In the genomic region with DNA sequence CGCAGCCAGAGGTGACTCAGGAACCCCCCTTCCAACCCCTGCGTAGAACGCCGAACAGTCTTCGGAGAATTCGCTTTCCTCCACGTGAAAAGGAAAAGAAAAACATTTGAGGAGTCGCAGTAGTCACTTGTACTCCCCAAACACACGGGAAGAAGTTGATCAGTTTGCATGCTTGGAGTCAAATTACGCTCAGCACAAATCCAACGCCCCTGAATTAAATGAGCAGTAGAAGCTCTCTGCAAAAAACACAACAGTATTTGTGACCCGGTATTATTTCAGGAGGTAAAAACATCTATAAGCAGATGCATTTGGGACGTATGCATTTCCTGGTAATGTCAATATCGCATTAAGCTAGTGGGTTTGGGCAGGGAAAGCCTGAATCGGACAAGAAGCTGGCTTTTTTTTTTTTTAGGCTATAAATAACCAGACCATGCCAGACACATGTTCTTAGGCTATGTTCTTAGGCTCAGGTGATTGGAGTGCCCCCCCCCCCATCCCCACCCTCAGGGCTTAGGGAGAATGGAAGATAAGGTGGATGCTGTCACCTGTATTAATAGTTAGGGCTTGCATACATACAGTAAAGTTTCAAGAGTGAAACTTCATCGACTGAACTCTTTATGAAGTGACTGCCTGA, we compare ENCODE assay signal across 1 cellular context.
TF ChIP-seq lines count a peak whose summit lies in the region.

No MANE protein-coding gene starts in this region.

TF ChIP-seq in HEK293, 187 proteins besides CTCF, POLR2A, EP300 and RAD21 (continued from another document):
- TF ChIP-seq, protein P1, sequence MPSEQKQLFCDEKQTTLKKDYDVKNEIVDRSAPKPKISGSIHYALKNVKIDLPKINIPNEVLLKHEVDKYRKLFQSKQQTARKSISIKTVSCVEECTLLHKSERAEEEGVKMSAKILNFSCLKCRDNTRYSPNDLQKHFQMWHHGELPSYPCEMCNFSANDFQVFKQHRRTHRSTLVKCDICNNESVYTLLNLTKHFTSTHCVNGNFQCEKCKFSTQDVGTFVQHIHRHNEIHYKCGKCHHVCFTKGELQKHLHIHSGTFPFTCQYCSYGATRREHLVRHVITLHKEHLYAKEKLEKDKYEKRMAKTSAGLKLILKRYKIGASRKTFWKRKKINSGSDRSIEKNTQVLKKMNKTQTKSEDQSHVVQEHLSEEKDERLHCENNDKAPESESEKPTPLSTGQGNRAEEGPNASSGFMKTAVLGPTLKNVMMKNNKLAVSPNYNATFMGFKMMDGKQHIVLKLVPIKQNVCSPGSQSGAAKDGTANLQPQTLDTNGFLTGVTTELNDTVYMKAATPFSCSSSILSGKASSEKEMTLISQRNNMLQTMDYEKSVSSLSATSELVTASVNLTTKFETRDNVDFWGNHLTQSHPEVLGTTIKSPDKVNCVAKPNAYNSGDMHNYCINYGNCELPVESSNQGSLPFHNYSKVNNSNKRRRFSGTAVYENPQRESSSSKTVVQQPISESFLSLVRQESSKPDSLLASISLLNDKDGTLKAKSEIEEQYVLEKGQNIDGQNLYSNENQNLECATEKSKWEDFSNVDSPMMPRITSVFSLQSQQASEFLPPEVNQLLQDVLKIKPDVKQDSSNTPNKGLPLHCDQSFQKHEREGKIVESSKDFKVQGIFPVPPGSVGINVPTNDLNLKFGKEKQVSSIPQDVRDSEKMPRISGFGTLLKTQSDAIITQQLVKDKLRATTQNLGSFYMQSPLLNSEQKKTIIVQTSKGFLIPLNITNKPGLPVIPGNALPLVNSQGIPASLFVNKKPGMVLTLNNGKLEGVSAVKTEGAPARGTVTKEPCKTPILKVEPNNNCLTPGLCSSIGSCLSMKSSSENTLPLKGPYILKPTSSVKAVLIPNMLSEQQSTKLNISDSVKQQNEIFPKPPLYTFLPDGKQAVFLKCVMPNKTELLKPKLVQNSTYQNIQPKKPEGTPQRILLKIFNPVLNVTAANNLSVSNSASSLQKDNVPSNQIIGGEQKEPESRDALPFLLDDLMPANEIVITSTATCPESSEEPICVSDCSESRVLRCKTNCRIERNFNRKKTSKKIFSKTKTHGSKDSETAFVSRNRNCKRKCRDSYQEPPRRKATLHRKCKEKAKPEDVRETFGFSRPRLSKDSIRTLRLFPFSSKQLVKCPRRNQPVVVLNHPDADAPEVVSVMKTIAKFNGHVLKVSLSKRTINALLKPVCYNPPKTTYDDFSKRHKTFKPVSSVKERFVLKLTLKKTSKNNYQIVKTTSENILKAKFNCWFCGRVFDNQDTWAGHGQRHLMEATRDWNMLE (tag by site-specific recombination; conservative IDR thresholded peaks at IDR 0.05; ENCODE audit: low read depth) = no peak
- no peak for TF ChIP-seq KLF16 (tag by site-specific recombination; IDR thresholded peaks at IDR 0.05)
- peak; percentile 79 for TF ChIP-seq FEZF1 (tag by site-specific recombination; IDR thresholded peaks at IDR 0.05)
- no peak for TF ChIP-seq ZNF140 (tag by site-specific recombination; IDR thresholded peaks at IDR 0.05)
- TF ChIP-seq SP7 (tag by site-specific recombination; IDR thresholded peaks at IDR 0.05) = no peak
- 0 out of 2 replicates have a peak, but pooled peaks have one; percentile 9 for TF ChIP-seq ZNF10 (tag by site-specific recombination; IDR thresholded peaks at IDR 0.05)
- no peak for TF ChIP-seq ZNF366 (tag by site-specific recombination; conservative IDR thresholded peaks at IDR 0.05)
- TF ChIP-seq ZBTB48 (tag by site-specific recombination; IDR thresholded peaks at IDR 0.05) = peak; percentile 74; the same call in 1 of the 2 replicates
- TF ChIP-seq, protein P2, sequence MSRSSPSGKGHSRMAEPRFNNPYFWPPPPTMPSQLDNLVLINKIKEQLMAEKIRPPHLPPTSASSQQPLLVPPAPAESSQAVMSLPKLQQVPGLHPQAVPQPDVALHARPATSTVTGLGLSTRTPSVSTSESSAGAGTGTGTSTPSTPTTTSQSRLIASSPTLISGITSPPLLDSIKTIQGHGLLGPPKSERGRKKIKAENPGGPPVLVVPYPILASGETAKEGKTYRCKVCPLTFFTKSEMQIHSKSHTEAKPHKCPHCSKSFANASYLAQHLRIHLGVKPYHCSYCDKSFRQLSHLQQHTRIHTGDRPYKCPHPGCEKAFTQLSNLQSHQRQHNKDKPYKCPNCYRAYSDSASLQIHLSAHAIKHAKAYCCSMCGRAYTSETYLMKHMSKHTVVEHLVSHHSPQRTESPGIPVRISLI (tag by site-specific recombination; IDR thresholded peaks at IDR 0.05) = 0 out of 2 replicates have a peak, but pooled peaks have one; percentile 18
- TF ChIP-seq ZNF664 (tag by site-specific recombination; IDR thresholded peaks at IDR 0.05) = peak; percentile 46; the same call in 1 of the 2 replicates
- no peak for TF ChIP-seq ZNF747 (tag by site-specific recombination; IDR thresholded peaks at IDR 0.05)
- peak; percentile 53; the same call in 1 of the 2 replicates for TF ChIP-seq ZNF335 (tag by site-specific recombination; conservative IDR thresholded peaks at IDR 0.05)
- TF ChIP-seq WT1 (tag by site-specific recombination; IDR thresholded peaks at IDR 0.05) = peak; percentile 65
- TF ChIP-seq, protein P3, sequence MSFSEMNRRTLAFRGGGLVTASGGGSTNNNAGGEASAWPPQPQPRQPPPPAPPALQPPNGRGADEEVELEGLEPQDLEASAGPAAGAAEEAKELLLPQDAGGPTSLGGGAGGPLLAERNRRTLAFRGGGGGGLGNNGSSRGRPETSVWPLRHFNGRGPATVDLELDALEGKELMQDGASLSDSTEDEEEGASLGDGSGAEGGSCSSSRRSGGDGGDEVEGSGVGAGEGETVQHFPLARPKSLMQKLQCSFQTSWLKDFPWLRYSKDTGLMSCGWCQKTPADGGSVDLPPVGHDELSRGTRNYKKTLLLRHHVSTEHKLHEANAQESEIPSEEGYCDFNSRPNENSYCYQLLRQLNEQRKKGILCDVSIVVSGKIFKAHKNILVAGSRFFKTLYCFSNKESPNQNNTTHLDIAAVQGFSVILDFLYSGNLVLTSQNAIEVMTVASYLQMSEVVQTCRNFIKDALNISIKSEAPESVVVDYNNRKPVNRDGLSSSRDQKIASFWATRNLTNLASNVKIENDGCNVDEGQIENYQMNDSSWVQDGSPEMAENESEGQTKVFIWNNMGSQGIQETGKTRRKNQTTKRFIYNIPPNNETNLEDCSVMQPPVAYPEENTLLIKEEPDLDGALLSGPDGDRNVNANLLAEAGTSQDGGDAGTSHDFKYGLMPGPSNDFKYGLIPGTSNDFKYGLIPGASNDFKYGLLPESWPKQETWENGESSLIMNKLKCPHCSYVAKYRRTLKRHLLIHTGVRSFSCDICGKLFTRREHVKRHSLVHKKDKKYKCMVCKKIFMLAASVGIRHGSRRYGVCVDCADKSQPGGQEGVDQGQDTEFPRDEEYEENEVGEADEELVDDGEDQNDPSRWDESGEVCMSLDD (tag by site-specific recombination; IDR thresholded peaks at IDR 0.05) = no peak
TF ChIP-seq in HEK293: peak in this region for 8.
